29 cellular contexts compared by ENCODE assay signal in genomic region chr18:22280453-22280750, GRCh38.
"Had no signal": no experiment of that assay in that cellular context is flagged by ENCODE, and none has a peak within 500 bp of the region (broad histone marks: within the 10 kb centered on the region; RNA-seq: fewer than 3 reads in every experiment).

No MANE protein-coding gene starts in this region.

- H3K4me3 Mint-ChIP-seq: activated CD4-positive, alpha-beta memory T cell treated with anti-CD3 and anti-CD28 coated beads for 36 hours; activated CD4-positive, alpha-beta T cell treated with anti-CD3 and anti-CD28 coated beads, Interleukin-2, amount 10 ng/mL, durations not matched to agents 24 days and 14 days; activated naive CD4-positive, alpha-beta T cell treated with anti-CD3 and anti-CD28 coated beads, Interleukin-2, amount 10 ng/mL, durations not matched to agents 7 days and 5 days; activated naive CD8-positive, alpha-beta T cell treated with anti-CD3 and anti-CD28 coated beads, Interleukin-2, amount 10 ng/mL, durations not matched to agents 7 days and 5 days; activated T-helper 1 cell treated with anti-CD3 and anti-CD28 coated beads, Interleukin-12 subunit alpha, Interleukin-12 subunit beta, Interleukin-2, Interleukin-4 antibody, amounts not matched to agents 30 ng/mL and 10 ng/mL and 1 ng/mL, durations not matched to agents 14 hours and 24 hours and 36 hours; natural killer cell treated with Interleukin-12 subunit alpha and Interleukin-12 subunit beta and Interleukin-15 and Interleukin-18, amount 100 ng/mL, for 72 hours; stimulated activated naive B cell treated with anti-CD40 and anti-IgM and Interleukin-4, amounts not matched to agents 10 μg/mL and 1 μg/mL and 100 μg/mL, for 72 hours had no signal

- H3K27ac Mint-ChIP-seq: activated CD4-positive, alpha-beta memory T cell treated with anti-CD3 and anti-CD28 coated beads for 36 hours; activated CD4-positive, alpha-beta T cell treated with anti-CD3 and anti-CD28 coated beads, Interleukin-2, amount 10 ng/mL, durations not matched to agents 24 days and 14 days; activated naive CD4-positive, alpha-beta T cell treated with anti-CD3 and anti-CD28 coated beads, Interleukin-2, amount 10 ng/mL, durations not matched to agents 7 days and 5 days; activated naive CD8-positive, alpha-beta T cell treated with anti-CD3 and anti-CD28 coated beads, Interleukin-2, amount 10 ng/mL, durations not matched to agents 7 days and 5 days; activated T-helper 1 cell treated with anti-CD3 and anti-CD28 coated beads, Interleukin-12 subunit alpha, Interleukin-12 subunit beta, Interleukin-2, Interleukin-4 antibody, amounts not matched to agents 30 ng/mL and 10 ng/mL and 1 ng/mL, durations not matched to agents 14 hours and 24 hours and 36 hours; stimulated activated naive B cell treated with anti-CD40 and anti-IgM and Interleukin-4, amounts not matched to agents 10 μg/mL and 1 μg/mL and 100 μg/mL, for 72 hours had no signal

- H3K4me3 ChIP-seq: hepatocyte, lower lobe of right lung, mucosa of descending colon, sigmoid colon, stomach, thyroid gland, upper lobe of left lung had no signal

- H3K36me3 Mint-ChIP-seq: activated CD4-positive, alpha-beta memory T cell treated with anti-CD3 and anti-CD28 coated beads for 36 hours; activated naive CD4-positive, alpha-beta T cell treated with anti-CD3 and anti-CD28 coated beads, Interleukin-2, amount 10 ng/mL, durations not matched to agents 7 days and 5 days; activated naive CD8-positive, alpha-beta T cell treated with anti-CD3 and anti-CD28 coated beads, Interleukin-2, amount 10 ng/mL, durations not matched to agents 7 days and 5 days; natural killer cell treated with Interleukin-12 subunit alpha and Interleukin-12 subunit beta and Interleukin-15 and Interleukin-18, amount 100 ng/mL, for 72 hours; stimulated activated naive B cell treated with anti-CD40 and anti-IgM and Interleukin-4, amounts not matched to agents 10 μg/mL and 1 μg/mL and 100 μg/mL, for 72 hours had no signal

- DNase-seq: activated CD4-positive, alpha-beta memory T cell treated with anti-CD3 and anti-CD28 coated beads for 36 hours; activated CD4-positive, alpha-beta T cell treated with anti-CD3 and anti-CD28 coated beads, Interleukin-2, amount 10 ng/mL, durations not matched to agents 24 days and 14 days; activated CD4-positive, CD25-positive, alpha-beta regulatory T cell treated with anti-CD3 and anti-CD28 coated beads, Interleukin-2, amount 50 U/mL, for 72 hours; activated CD8-positive, alpha-beta memory T cell treated with anti-CD3 and anti-CD28 coated beads, Interleukin-2, amount 50 U/mL, for 4 hours; activated gamma-delta T cell; activated naive CD4-positive, alpha-beta T cell treated with anti-CD3 and anti-CD28 coated beads, Interleukin-2, amount 10 ng/mL, durations not matched to agents 7 days and 5 days; activated naive CD8-positive, alpha-beta T cell treated with anti-CD3 and anti-CD28 coated beads, Interleukin-2, amount 10 ng/mL, durations not matched to agents 7 days and 5 days; activated T-cell treated with anti-CD3 and anti-CD28 coated beads, Interleukin-2, amount 50 U/mL, for 1 hour; amniotic stem cell; dermis blood vessel endothelial cell; effector CD4-positive, alpha-beta T cell; kidney; lower lobe of right lung; mesendoderm; mucosa of descending colon; posterior cingulate gyrus; sigmoid colon; small intestine; stimulated activated CD4-positive, alpha-beta T cell treated with anti-CD3 and anti-CD28 coated beads, Interleukin-1b, Interleukin-23, amount 100 ng/mL, for 48 hours; stimulated activated CD4-positive, alpha-beta T cell treated with anti-CD3 and anti-CD28 coated beads, Interleukin-4, amount 100 ng/mL, for 4 hours; stimulated activated CD8-positive, alpha-beta memory T cell treated with anti-CD3 and anti-CD28 coated beads, Interleukin-4, amount 100 ng/mL, for 48 hours; stimulated activated naive B cell treated with anti-CD40 and anti-IgM and Interleukin-4, amounts not matched to agents 10 μg/mL and 1 μg/mL and 100 μg/mL, for 72 hours; stomach; T-helper 2 cell; thyroid gland; upper lobe of left lung had no signal

- H3K4me1 Mint-ChIP-seq: activated CD4-positive, alpha-beta T cell treated with anti-CD3 and anti-CD28 coated beads, Interleukin-2, amount 10 ng/mL, durations not matched to agents 24 days and 14 days; activated naive CD4-positive, alpha-beta T cell treated with anti-CD3 and anti-CD28 coated beads, Interleukin-2, amount 10 ng/mL, durations not matched to agents 7 days and 5 days; activated naive CD8-positive, alpha-beta T cell treated with anti-CD3 and anti-CD28 coated beads, Interleukin-2, amount 10 ng/mL, durations not matched to agents 7 days and 5 days had no signal

- H3K27ac ChIP-seq: hepatocyte, lower lobe of right lung, sigmoid colon, stomach, thyroid gland, upper lobe of left lung had no signal

- H3K4me2 ChIP-seq: hepatocyte had no signal

- H3K9me3 ChIP-seq: lower lobe of right lung, mucosa of descending colon, sigmoid colon, stomach, thyroid gland, upper lobe of left lung had no signal

- H3K36me3 ChIP-seq: lower lobe of right lung, sigmoid colon, stomach, thyroid gland, upper lobe of left lung had no signal

- ATAC-seq: lower lobe of right lung; mucosa of descending colon; natural killer cell treated with Interleukin-12 subunit alpha and Interleukin-12 subunit beta and Interleukin-15 and Interleukin-18, amount 100 ng/mL, for 72 hours; stimulated activated naive B cell treated with anti-CD40 and anti-IgM and Interleukin-4, amounts not matched to agents 10 μg/mL and 1 μg/mL and 100 μg/mL, for 72 hours had no signal

- H3K9me3 Mint-ChIP-seq: activated CD4-positive, alpha-beta memory T cell treated with anti-CD3 and anti-CD28 coated beads for 36 hours; activated CD4-positive, alpha-beta T cell treated with anti-CD3 and anti-CD28 coated beads, Interleukin-2, amount 10 ng/mL, durations not matched to agents 24 days and 14 days; activated naive CD4-positive, alpha-beta T cell treated with anti-CD3 and anti-CD28 coated beads, Interleukin-2, amount 10 ng/mL, durations not matched to agents 7 days and 5 days; activated T-helper 1 cell treated with anti-CD3 and anti-CD28 coated beads, Interleukin-12 subunit alpha, Interleukin-12 subunit beta, Interleukin-2, Interleukin-4 antibody, amounts not matched to agents 30 ng/mL and 10 ng/mL and 1 ng/mL, durations not matched to agents 14 hours and 24 hours and 36 hours had no signal

- H2AFZ ChIP-seq: hepatocyte had no signal

- H3K27me3 Mint-ChIP-seq: activated CD4-positive, alpha-beta memory T cell treated with anti-CD3 and anti-CD28 coated beads for 36 hours; activated CD4-positive, alpha-beta T cell treated with anti-CD3 and anti-CD28 coated beads, Interleukin-2, amount 10 ng/mL, durations not matched to agents 24 days and 14 days; activated naive CD4-positive, alpha-beta T cell treated with anti-CD3 and anti-CD28 coated beads, Interleukin-2, amount 10 ng/mL, durations not matched to agents 7 days and 5 days; activated naive CD8-positive, alpha-beta T cell treated with anti-CD3 and anti-CD28 coated beads, Interleukin-2, amount 10 ng/mL, durations not matched to agents 7 days and 5 days; natural killer cell treated with Interleukin-12 subunit alpha and Interleukin-12 subunit beta and Interleukin-15 and Interleukin-18, amount 100 ng/mL, for 72 hours had no signal

- H3K27me3 ChIP-seq: hepatocyte, sigmoid colon, stomach, thyroid gland, upper lobe of left lung had no signal

- H3K4me1 ChIP-seq: sigmoid colon, thyroid gland had no signal
